Comparison of ENCODE assay signal across 24 cellular contexts in the genomic region with DNA sequence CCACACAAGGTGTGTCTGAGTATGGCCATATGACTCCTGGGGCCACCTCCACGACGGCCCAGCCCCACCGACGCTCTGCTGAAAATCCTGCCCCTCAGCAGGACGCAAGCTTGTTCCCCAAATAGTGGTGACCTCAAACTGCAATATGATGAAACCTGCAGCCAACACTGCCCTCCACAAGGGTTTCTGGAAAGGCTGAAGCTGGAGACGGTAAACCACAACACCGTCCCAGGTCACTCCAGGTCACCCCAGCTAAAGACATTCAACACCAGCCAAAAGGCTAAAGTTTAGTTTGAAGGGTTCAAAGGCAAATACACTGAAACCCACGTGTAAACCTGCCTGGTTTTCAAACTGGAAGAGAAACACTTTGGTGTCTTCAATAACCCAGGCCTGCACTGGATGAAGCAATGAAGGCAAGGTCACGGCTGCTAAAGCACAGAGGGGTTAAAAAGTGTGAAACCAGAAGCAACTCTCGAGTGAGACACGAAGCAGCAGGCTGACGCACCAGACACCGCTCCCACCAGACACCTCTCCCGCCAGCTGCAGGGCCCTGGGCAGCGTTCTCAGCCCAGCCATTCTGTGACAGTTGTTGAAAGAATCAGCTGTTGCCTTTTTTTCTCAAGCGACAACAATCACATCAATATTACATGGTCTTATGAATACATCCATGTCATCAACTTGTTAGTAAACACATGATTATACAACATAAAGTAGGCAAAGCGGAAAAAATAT. TPM values are rescaled to one million over a fixed set of nuclear protein-coding genes. Genes with fewer than 3 reads are reported as not detected.
A peak's percentile ranks its signal among the peaks of the same experiment; 100 is the strongest.
DNase-seq lines count a peak whose midpoint lies in the region; ATAC-seq, FAIRE-seq and TF ChIP-seq lines count a peak whose summit lies in the region.
"Had no signal": no experiment of that assay in that cellular context is flagged by ENCODE, and none has a peak within 500 bp of the region (broad histone marks: within the 10 kb centered on the region; RNA-seq: fewer than 3 reads in every experiment).

No MANE protein-coding gene starts in this region.

- POLR2A ChIA-PET in naive thymus-derived CD8-positive, alpha-beta T cell (lab: Charles Lee) = no interaction called here

- H3K27ac Mint-ChIP-seq in naive thymus-derived CD8-positive, alpha-beta T cell = no peak overlapping the region
- H3K27ac Mint-ChIP-seq: activated CD4-positive, alpha-beta memory T cell treated with anti-CD3 and anti-CD28 coated beads, Interleukin-2, amount 10 ng/mL, durations not matched to agents 7 days and 5 days; activated naive CD8-positive, alpha-beta T cell treated with anti-CD3 and anti-CD28 coated beads, Interleukin-2, amount 50 U/mL, for 24 hours; B cell had no signal

- 0 out of 2 replicates have a peak, but pooled peaks cover 5% of the 10 kb centered on the region for H3K36me3 ChIP-seq in Karpas-422 (ENCODE audit: insufficient read depth, low read length)
- H3K36me3 ChIP-seq: prostate gland had no signal

- H3K4me1 Mint-ChIP-seq in naive thymus-derived CD8-positive, alpha-beta T cell = peaks cover 0 to 2% (median under 1%) of the 10 kb centered on the region in 4 donors
- H3K4me1 Mint-ChIP-seq: activated CD4-positive, alpha-beta memory T cell treated with anti-CD3 and anti-CD28 coated beads, Interleukin-2, amount 10 ng/mL, durations not matched to agents 7 days and 5 days; activated naive CD8-positive, alpha-beta T cell treated with anti-CD3 and anti-CD28 coated beads, Interleukin-2, amount 50 U/mL, for 24 hours had no signal

- DNase-seq in H54 (ENCODE audit: insufficient read length, low spot score) (no peak), Karpas-422 (peak; percentile 51), OCI-M1 (lab: John Stamatoyannopoulos, UW) (peak; percentile 82), left lobe of liver (ENCODE audit: low spot score) (no peak), cortex of kidney (lab: John Stamatoyannopoulos, UW) (no peak)
- DNase-seq in naive thymus-derived CD8-positive, alpha-beta T cell = no peak
- DNase-seq: activated CD4-positive, alpha-beta memory T cell treated with anti-CD3 and anti-CD28 coated beads, Interleukin-2, amount 10 ng/mL, durations not matched to agents 7 days and 5 days; activated naive CD8-positive, alpha-beta T cell treated with anti-CD3 and anti-CD28 coated beads, Interleukin-2, amount 50 U/mL, for 24 hours; activated T-cell treated with anti-CD3 and anti-CD28 coated beads, Interleukin-2, amount 50 U/mL, for 72 hours; Calu3; GM23248; heart left ventricle; KBM-7; naive thymus-derived CD4-positive, alpha-beta T cell; NCI-H1436; spleen; T-helper 1 cell had no signal

- H2AFZ ChIP-seq in Karpas-422 (ENCODE audit: low read length) = no peak overlapping the region
- H2AFZ ChIP-seq: GM23248 had no signal

- peaks cover 0 to 39% (median 17%) of the 10 kb centered on the region in 3 donors for H3K36me3 Mint-ChIP-seq in naive thymus-derived CD8-positive, alpha-beta T cell

- TF ChIP-seq POLR2A in H54 (IDR thresholded peaks at IDR 0.05; ENCODE audit: low read depth, low read length) = no peak

- peak; percentile 53 for FAIRE-seq in H54 (lab: Jason Lieb, UNC)
- FAIRE-seq: bronchial epithelial cell, G401.6, RCC 7860 had no signal

- H3K9me3 ChIP-seq in Karpas-422 (ENCODE audit: low read length) = no peaks in the 10 kb centered on the region
- H3K9me3 ChIP-seq: heart left ventricle, prostate gland, spleen had no signal

- no peaks in the 10 kb centered on the region for H3K9me2 ChIP-seq in Karpas-422 (replicated peaks; ENCODE audit: insufficient read depth, low read length)

- no peak overlapping the region for H3K27ac ChIP-seq in Karpas-422 (ENCODE audit: low read length)
- H3K27ac ChIP-seq: GM23248, heart left ventricle, prostate gland, spleen had no signal

- peaks cover 28% of the 10 kb centered on the region; the same call in 1 of the 2 replicates for H4K20me1 ChIP-seq in Karpas-422 (ENCODE audit: insufficient read depth, low read depth, low read length)

- peak overlapping the region in 1 of 10 donors; percentile 46 for H3K4me3 Mint-ChIP-seq in naive thymus-derived CD8-positive, alpha-beta T cell
- H3K4me3 Mint-ChIP-seq: activated CD4-positive, alpha-beta memory T cell treated with anti-CD3 and anti-CD28 coated beads, Interleukin-2, amount 10 ng/mL, durations not matched to agents 7 days and 5 days; activated naive CD8-positive, alpha-beta T cell treated with anti-CD3 and anti-CD28 coated beads, Interleukin-2, amount 50 U/mL, for 24 hours; activated T-cell treated with anti-CD3 and anti-CD28 coated beads, Interleukin-2, amount 50 U/mL, for 72 hours; B cell; naive thymus-derived CD4-positive, alpha-beta T cell had no signal

- ATAC-seq in left lobe of liver (peak; percentile 59), GM21367 (IDR thresholded peaks at IDR 0.05; ENCODE audit: unreplicated experiment) (no peak)
- no peak for ATAC-seq in naive thymus-derived CD8-positive, alpha-beta T cell
- ATAC-seq: activated naive CD8-positive, alpha-beta T cell treated with anti-CD3 and anti-CD28 coated beads, Interleukin-2, amount 50 U/mL, for 24 hours; activated T-cell treated with anti-CD3 and anti-CD28 coated beads, Interleukin-2, amount 50 U/mL, for 72 hours; heart left ventricle; naive thymus-derived CD4-positive, alpha-beta T cell had no signal

- H3K4me1 ChIP-seq in Karpas-422 (ENCODE audit: low read length) = peaks cover 15% of the 10 kb centered on the region
- H3K4me1 ChIP-seq: prostate gland had no signal

- no peaks in the 10 kb centered on the region for H3K27me3 ChIP-seq in Karpas-422 (ENCODE audit: low read length)

- no peaks in the 10 kb centered on the region for H3K79me2 ChIP-seq in Karpas-422 (ENCODE audit: low read length)

- no peak overlapping the region for H3K9ac ChIP-seq in Karpas-422 (ENCODE audit: low read length)
- H3K9ac ChIP-seq: GM23248 had no signal

- peaks cover 3 to 30% (median 7%) of the 10 kb centered on the region in 5 donors for H3K27me3 Mint-ChIP-seq in naive thymus-derived CD8-positive, alpha-beta T cell

- no peak overlapping the region for H3K4me3 ChIP-seq in Karpas-422 (ENCODE audit: low read length)
- H3K4me3 ChIP-seq: GM23248, heart left ventricle, lung, prostate gland, spleen had no signal

- no peak overlapping the region for H3K4me2 ChIP-seq in Karpas-422 (ENCODE audit: low read depth, low read length, poor library complexity, severe bottlenecking)

- no peaks in the 10 kb centered on the region for H3K9me3 Mint-ChIP-seq in naive thymus-derived CD8-positive, alpha-beta T cell
- H3K9me3 Mint-ChIP-seq: activated CD4-positive, alpha-beta memory T cell treated with anti-CD3 and anti-CD28 coated beads, Interleukin-2, amount 10 ng/mL, durations not matched to agents 7 days and 5 days; activated naive CD8-positive, alpha-beta T cell treated with anti-CD3 and anti-CD28 coated beads, Interleukin-2, amount 50 U/mL, for 24 hours; activated T-cell treated with anti-CD3 and anti-CD28 coated beads, Interleukin-2, amount 50 U/mL, for 72 hours had no signal

RNA-seq across cellular contexts. Expression of a gene that starts 1.8 kb away (rescaled TPM):
- not detected in 2 replicates for total RNA-seq in Karpas-422 (2014; rRNA removed; shearing (Covaris generic); ENCODE audit: low replicate concordance)
- total RNA-seq in left lobe of liver = not detected
- not detected for total RNA-seq in naive thymus-derived CD8-positive, alpha-beta T cell
- polyA plus RNA-seq in naive thymus-derived CD8-positive, alpha-beta T cell = not detected
- total RNA-seq: bronchial epithelial cell, Calu3, GM23248, heart left ventricle, lung, spleen had no signal
- polyA plus RNA-seq: GM23248; heart left ventricle; lung; naive thymus-derived CD4-positive, alpha-beta T cell; spleen had no signal

RNA-seq across cellular contexts. Expression of a gene that starts 38.8 kb away (rescaled TPM):
- total RNA-seq in Karpas-422 (2014; rRNA removed; shearing (Covaris generic); ENCODE audit: low replicate concordance) = 11.3 and 18.9 TPM in 2 replicates
- 4.7 TPM for total RNA-seq in left lobe of liver
- total RNA-seq in naive thymus-derived CD8-positive, alpha-beta T cell = 10 to 100 TPM; 15.5 to 15.9 TPM
- under 1 TPM; 0.50 to 0.86 (median 0.55) TPM for polyA plus RNA-seq in naive thymus-derived CD8-positive, alpha-beta T cell

Comparison
In these comparisons a context has a peak if more than half of its experiments do, and no peak if none do; other contexts are left out.
1. DNase-seq: peak in Karpas-422 (single experiment) and OCI-M1 (single experiment); none in H54 (single experiment), left lobe of liver (single experiment), naive thymus-derived CD8-positive, alpha-beta T cell (0 of 10) and cortex of kidney (single experiment).